In the genomic region with DNA sequence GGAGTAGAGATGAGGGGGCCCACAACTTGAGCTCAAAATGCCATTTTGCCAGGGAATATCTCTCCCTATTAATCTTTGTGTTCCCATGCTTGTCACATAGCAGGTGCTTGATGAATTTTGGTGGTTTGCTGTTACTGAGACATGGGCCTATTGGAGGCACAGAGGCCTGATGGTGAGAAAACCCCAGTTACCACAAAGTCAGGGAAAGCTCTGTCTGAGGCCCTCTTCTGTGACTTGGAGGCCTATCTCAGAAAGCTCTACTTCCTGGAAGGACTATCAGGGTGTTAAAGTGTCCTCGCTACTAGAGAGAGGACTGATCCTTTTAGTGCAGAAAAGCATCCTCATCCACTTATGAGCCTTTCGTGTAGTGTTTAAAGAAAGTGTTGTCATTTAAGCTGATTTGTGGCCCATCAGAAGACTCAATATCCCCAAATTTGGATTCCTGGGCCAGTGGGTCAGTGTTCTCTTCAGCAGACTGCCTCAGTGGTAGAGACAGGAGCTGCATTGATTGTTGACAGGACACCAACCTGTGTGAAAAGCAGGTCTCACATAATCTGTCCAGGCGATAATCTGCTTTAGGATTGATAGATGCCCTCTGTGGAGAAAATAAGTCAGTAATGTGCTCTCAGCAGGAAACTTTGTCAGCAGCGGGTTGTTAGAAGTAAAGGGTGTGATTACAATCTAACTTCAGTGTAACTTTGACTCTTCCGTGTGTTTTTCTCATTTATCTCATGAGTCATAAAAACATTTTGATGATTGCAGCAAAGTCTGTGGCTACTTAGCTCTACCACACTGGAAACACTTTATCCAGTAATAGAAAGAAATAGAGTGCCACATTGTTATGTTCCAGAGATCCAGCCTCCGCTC, we compare ENCODE assay signal across 11 cellular contexts.
DNase-seq lines count a peak whose midpoint lies in the region; ATAC-seq and TF ChIP-seq lines count a peak whose summit lies in the region.
"Had no signal": no experiment of that assay in that cellular context is flagged by ENCODE, and none has a peak within 500 bp of the region (broad histone marks: within the 10 kb centered on the region; RNA-seq: fewer than 3 reads in every experiment).

No MANE protein-coding gene starts in this region.

- no peak overlapping the region for H3K27ac ChIP-seq in osteoblast (ENCODE audit: low read depth, low read length)
- no peak overlapping the region for H3K27ac ChIP-seq in sigmoid colon
- H3K27ac ChIP-seq: neural progenitor cell, thyroid gland had no signal

- no peak overlapping the region for H2AFZ ChIP-seq in osteoblast (ENCODE audit: low read length)
- H2AFZ ChIP-seq: neural progenitor cell had no signal

- H3K9me3 Mint-ChIP-seq in activated CD4-positive, alpha-beta T cell treated with anti-CD3 and anti-CD28 coated beads for 36 hours (ENCODE audit: low read depth): peaks cover 4% of the 10 kb centered on the region
- H3K9me3 Mint-ChIP-seq in activated naive CD8-positive, alpha-beta T cell (ENCODE audit: low read depth): peaks cover 7% of the 10 kb centered on the region

- no peaks in the 10 kb centered on the region for H3K79me2 ChIP-seq in osteoblast (ENCODE audit: insufficient read depth, low read length)

- 57 to 70% methylated on average over 6 of the region's 6 CpGs for WGBS in sigmoid colon, 2 donors

- H3K27me3 ChIP-seq in osteoblast (ENCODE audit: insufficient read depth, low read length): peaks cover 3% of the 10 kb centered on the region
- no peaks in the 10 kb centered on the region for H3K27me3 ChIP-seq in sigmoid colon
- H3K27me3 ChIP-seq: neural progenitor cell, thyroid gland had no signal

- CTCF ChIA-PET in activated CD4-positive, alpha-beta T cell treated with anti-CD3 and anti-CD28 coated beads for 36 hours (lab: Charles Lee): interaction anchor here (0.7 to 2.9 kb wide), 8 partner anchors 10 to 59 kb away, joined by 3 to 24 read pairs (median 5); no protein-coding TSS in a partner anchor

- H4K20me1 ChIP-seq in osteoblast (ENCODE audit: insufficient read depth, low read length): no peaks in the 10 kb centered on the region

- no peak for TF ChIP-seq EP300 in sigmoid colon (IDR thresholded peaks at IDR 0.05)

- H3K4me1 ChIP-seq in osteoblast (ENCODE audit: insufficient read depth, low read length) (peaks cover 11% of the 10 kb centered on the region), sigmoid colon (no peaks in the 10 kb centered on the region)
- H3K4me1 ChIP-seq: thyroid gland had no signal

- ATAC-seq in activated CD4-positive, alpha-beta T cell treated with anti-CD3 and anti-CD28 coated beads for 36 hours: peak; percentile 57
- ATAC-seq in HG03442 (IDR thresholded peaks at IDR 0.05; ENCODE audit: unreplicated experiment): peak; percentile 40

- H3K27me3 Mint-ChIP-seq in activated CD4-positive, alpha-beta T cell treated with anti-CD3 and anti-CD28 coated beads for 36 hours: no peaks in the 10 kb centered on the region
- H3K27me3 Mint-ChIP-seq in activated naive CD8-positive, alpha-beta T cell: no peaks in the 10 kb centered on the region

- H3K4me3 ChIP-seq in osteoblast (ENCODE audit: insufficient read depth, low read length): no peak overlapping the region
- no peak overlapping the region for H3K4me3 ChIP-seq in sigmoid colon
- H3K4me3 ChIP-seq: neural progenitor cell, thyroid gland had no signal

- H3K36me3 ChIP-seq in osteoblast (ENCODE audit: insufficient read depth, low read length): no peaks in the 10 kb centered on the region
- no peaks in the 10 kb centered on the region for H3K36me3 ChIP-seq in sigmoid colon
- H3K36me3 ChIP-seq: neural progenitor cell, thyroid gland had no signal

- H3K4me2 ChIP-seq in osteoblast (ENCODE audit: insufficient read depth, low read length): no peak overlapping the region
- H3K4me2 ChIP-seq: neural progenitor cell had no signal

- peak; percentile 46 for DNase-seq in activated CD4-positive, alpha-beta T cell treated with anti-CD3 and anti-CD28 coated beads for 36 hours
- no peak for DNase-seq in activated CD4-positive, alpha-beta T cell treated with anti-CD3 and anti-CD28 coated beads for 1 hour
- DNase-seq in osteoblast (ENCODE audit: insufficient read length, low spot score, missing footprints) (peak; percentile 18), activated gamma-delta T cell treated with Interleukin-2 at 50 U/mL for 16 hours (no peak), SW480 (ENCODE audit: low spot score) (no peak), sigmoid colon (no peak)
- DNase-seq: NCI-H69, thyroid gland had no signal

- TF ChIP-seq CTCF in osteoblast (IDR thresholded peaks at IDR 0.05; ENCODE audit: extremely low read depth, low read depth, low read length): no peak
- TF ChIP-seq CTCF in sigmoid colon (IDR thresholded peaks at IDR 0.05): no peak

- POLR2A ChIA-PET in activated CD4-positive, alpha-beta T cell treated with anti-CD3 and anti-CD28 coated beads for 36 hours (lab: Charles Lee): interaction anchor here (0.8 to 5.4 kb wide), 17 partner anchors 9 to 476 kb away, joined by 3 to 53 read pairs (median 6); no protein-coding TSS in a partner anchor

- H3K9me3 ChIP-seq in osteoblast (ENCODE audit: low read depth, low read length) (no peaks in the 10 kb centered on the region), sigmoid colon (no peaks in the 10 kb centered on the region)
- H3K9me3 ChIP-seq: thyroid gland had no signal

- no peak for TF ChIP-seq POLR2A in sigmoid colon (IDR thresholded peaks at IDR 0.05)

- H3K4me1 Mint-ChIP-seq in activated CD4-positive, alpha-beta T cell treated with anti-CD3 and anti-CD28 coated beads for 36 hours: peaks cover 80% of the 10 kb centered on the region
- peaks cover 83% of the 10 kb centered on the region for H3K4me1 Mint-ChIP-seq in activated naive CD8-positive, alpha-beta T cell (ENCODE audit: low read depth)

- intact Hi-C loops in activated CD4-positive, alpha-beta T cell treated with anti-CD3 and anti-CD28 coated beads for 36 hours (cut with DNase I, micrococcal nuclease): loop anchor here (1.0 to 10.0 kb wide), 12 partner anchors 13 to 928 kb away; partner anchors contain the start of genes AKAP11 (in 1 of the 2) and EPSTI1 (in 1 of the 2)
- intact Hi-C loops in sigmoid colon (cut with DNase I): no loop called here

- H3K36me3 Mint-ChIP-seq in activated CD4-positive, alpha-beta T cell treated with anti-CD3 and anti-CD28 coated beads for 36 hours (ENCODE audit: low read depth): peaks cover 36% of the 10 kb centered on the region
- peaks cover 6% of the 10 kb centered on the region for H3K36me3 Mint-ChIP-seq in activated naive CD8-positive, alpha-beta T cell
- H3K36me3 Mint-ChIP-seq: neural progenitor cell had no signal

- H3K27ac Mint-ChIP-seq in activated CD4-positive, alpha-beta T cell treated with anti-CD3 and anti-CD28 coated beads for 36 hours: peak overlapping the region; percentile 100
- peak overlapping the region; percentile 100 for H3K27ac Mint-ChIP-seq in activated naive CD8-positive, alpha-beta T cell
- H3K27ac Mint-ChIP-seq: neural progenitor cell had no signal

- H3K4me3 Mint-ChIP-seq in activated CD4-positive, alpha-beta T cell treated with anti-CD3 and anti-CD28 coated beads for 36 hours: peak overlapping the region; percentile 80
- H3K4me3 Mint-ChIP-seq in activated naive CD8-positive, alpha-beta T cell: peak overlapping the region; percentile 92
- H3K4me3 Mint-ChIP-seq: neural progenitor cell had no signal

Comparison
In these comparisons a context has a peak if more than half of its experiments do, and no peak if none do; other contexts are left out.
1. DNase-seq: peak in activated CD4-positive, alpha-beta T cell treated with anti-CD3 and anti-CD28 coated beads for 36 hours (single experiment) and osteoblast (single experiment); none in activated CD4-positive, alpha-beta T cell treated with anti-CD3 and anti-CD28 coated beads for 1 hour (single experiment), activated gamma-delta T cell treated with Interleukin-2 at 50 U/mL for 16 hours (single experiment), SW480 (single experiment) and sigmoid colon (single experiment).